21 cellular contexts compared by ENCODE assay signal in the genomic region with DNA sequence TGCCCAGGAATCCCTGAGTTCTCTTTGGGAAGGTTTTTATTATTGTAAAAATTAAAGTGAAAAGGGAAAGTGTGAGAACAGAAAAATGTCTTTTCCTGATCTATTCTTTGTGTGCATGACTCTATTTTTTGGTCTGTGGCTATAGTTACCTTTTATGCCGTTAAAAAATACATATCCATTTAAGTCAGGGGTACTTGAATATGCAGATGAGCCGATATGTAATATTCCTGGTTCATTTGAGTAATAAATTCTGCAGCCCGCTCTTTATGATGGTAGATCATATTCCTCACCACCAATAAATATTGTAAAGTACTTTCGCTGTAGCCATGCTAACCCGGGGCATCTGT. TPM values are rescaled to one million over a fixed set of nuclear protein-coding genes. Genes with fewer than 3 reads are reported as not detected.
"Had no signal": no experiment of that assay in that cellular context is flagged by ENCODE, and none has a peak within 500 bp of the region (broad histone marks: within the 10 kb centered on the region; RNA-seq: fewer than 3 reads in every experiment).

No MANE protein-coding gene starts in this region.

- H3K36me3 ChIP-seq: heart left ventricle, neutrophil had no signal

- FAIRE-seq: colon, small intestine, urothelium cell line had no signal

- H3K9me3 ChIP-seq: heart left ventricle, neutrophil had no signal

- H3K27ac ChIP-seq: heart left ventricle, neutrophil had no signal

- ATAC-seq: heart left ventricle; naive thymus-derived CD4-positive, alpha-beta T cell; right cardiac atrium had no signal

- H3K4me3 ChIP-seq: heart left ventricle had no signal

- DNase-seq: foreskin melanocyte; heart left ventricle; hippocampal formation; naive thymus-derived CD4-positive, alpha-beta T cell; nephron progenitor cell; small intestine; stimulated activated CD4-positive, alpha-beta T cell treated with anti-CD3 and anti-CD28 coated beads, Interleukin-12 subunit alpha, Interleukin-12 subunit beta, amount 100 ng/mL, for 4 hours; stimulated activated CD4-positive, alpha-beta T cell treated with anti-CD3 and anti-CD28 coated beads, Interleukin-2, amount 100 ng/mL, for 48 hours; stimulated activated naive CD4-positive, alpha-beta T cell treated with Interleukin-2 at 50 U/mL for 16 hours; trophoblast cell had no signal

RNA-seq across cellular contexts. Expression of gene MYT1, which starts 0.5 kb away (rescaled TPM):
- total RNA-seq: kidney epithelial cell; mesenteric fat pad; mononuclear cell; naive thymus-derived CD4-positive, alpha-beta T cell; osteocyte had no signal
- polyA plus RNA-seq: esophagus; naive thymus-derived CD4-positive, alpha-beta T cell had no signal

RNA-seq across cellular contexts. Expression of gene NPBWR2, which starts 56.4 kb away (rescaled TPM):
- total RNA-seq: heart left ventricle; kidney epithelial cell; liver; lung microvascular endothelial cell; mesenteric fat pad; mononuclear cell; naive thymus-derived CD4-positive, alpha-beta T cell; osteocyte; right cardiac atrium had no signal
- polyA plus RNA-seq: esophagus; heart left ventricle; liver; naive thymus-derived CD4-positive, alpha-beta T cell; right cardiac atrium; small intestine had no signal
